ENCODE assay signal across 12 cellular contexts in genomic region chr1:27597511-27598216, GRCh38. TPM values are rescaled to one million over a fixed set of nuclear protein-coding genes. Genes with fewer than 3 reads are reported as not detected.
DNase-seq lines count a peak whose midpoint lies in the region; TF ChIP-seq lines count a peak whose summit lies in the region.
"Had no signal": no experiment of that assay in that cellular context is flagged by ENCODE, and none has a peak within 500 bp of the region (broad histone marks: within the 10 kb centered on the region; RNA-seq: fewer than 3 reads in every experiment).

No MANE protein-coding gene starts in this region.

- H3K27me3 ChIP-seq in BLaER1 = no peaks in the 10 kb centered on the region
- H3K27me3 ChIP-seq in osteoblast (ENCODE audit: insufficient read depth, low read length) = no peaks in the 10 kb centered on the region

- H3K27me3 Mint-ChIP-seq in IgD-negative memory B cell = no peaks in the 10 kb centered on the region

- peak overlapping the region in 2 of 3 donors; percentile 49 to 76 for H3K27ac Mint-ChIP-seq in IgD-negative memory B cell
- H3K27ac Mint-ChIP-seq: activated CD4-positive, alpha-beta T cell treated with anti-CD3 and anti-CD28 coated beads, Interleukin-2, amount 10 ng/mL, durations not matched to agents 7 days and 5 days had no signal

- DNase-seq in coronary artery (ENCODE audit: low spot score) (no peak), osteoblast (ENCODE audit: insufficient read length, low spot score, missing footprints) (peak; percentile 81), foreskin melanocyte (no peak), SHP77 (lab: John Stamatoyannopoulos, UW) (no peak), T1000 (lab: John Stamatoyannopoulos, UW) (no peak), NOMO-1 (lab: John Stamatoyannopoulos, UW; ENCODE audit: unreplicated experiment in 2 of 2) (no peak)
- DNase-seq: activated CD4-positive, alpha-beta T cell treated with anti-CD3 and anti-CD28 coated beads, Interleukin-2, amount 10 ng/mL, durations not matched to agents 7 days and 5 days; DMS53; KG1; NCI-H774 had no signal

- peak overlapping the region; percentile 72 for H3K9ac ChIP-seq in BLaER1

- H3K4me3 Mint-ChIP-seq in IgD-negative memory B cell = peak overlapping the region in 3 of 4 donors; percentile 50 to 56 (median 53)
- H3K4me3 Mint-ChIP-seq: activated CD4-positive, alpha-beta T cell treated with anti-CD3 and anti-CD28 coated beads, Interleukin-2, amount 10 ng/mL, durations not matched to agents 7 days and 5 days had no signal

- H3K27ac ChIP-seq in BLaER1 (peak overlapping the region; percentile 84), coronary artery (peak overlapping the region; percentile 95 to 98), osteoblast (ENCODE audit: low read depth, low read length) (no peak overlapping the region)

- H3K9me3 ChIP-seq in BLaER1 = no peaks in the 10 kb centered on the region
- H3K9me3 ChIP-seq in osteoblast (ENCODE audit: low read depth, low read length) = no peaks in the 10 kb centered on the region

- H3K36me3 Mint-ChIP-seq in IgD-negative memory B cell = no peaks in the 10 kb centered on the region

- peak overlapping the region; percentile 100 for H3K4me2 ChIP-seq in BLaER1
- H3K4me2 ChIP-seq in osteoblast (ENCODE audit: insufficient read depth, low read length) = peak overlapping the region; percentile 16

- peaks cover 96% of the 10 kb centered on the region for H3K4me1 ChIP-seq in BLaER1
- peaks cover 62% of the 10 kb centered on the region for H3K4me1 ChIP-seq in osteoblast (ENCODE audit: insufficient read depth, low read length)

- H2AFZ ChIP-seq in osteoblast (ENCODE audit: low read length) = no peak overlapping the region

- H3K4me3 ChIP-seq in BLaER1 = peak overlapping the region; percentile 98
- peak overlapping the region; percentile 89 for H3K4me3 ChIP-seq in coronary artery
- H3K4me3 ChIP-seq in osteoblast (ENCODE audit: insufficient read depth, low read length) = no peak overlapping the region

- H3K79me2 ChIP-seq in osteoblast (ENCODE audit: insufficient read depth, low read length) = peaks cover 100% of the 10 kb centered on the region

- H3K9me3 Mint-ChIP-seq in IgD-negative memory B cell = no peaks in the 10 kb centered on the region
- H3K9me3 Mint-ChIP-seq: activated CD4-positive, alpha-beta T cell treated with anti-CD3 and anti-CD28 coated beads, Interleukin-2, amount 10 ng/mL, durations not matched to agents 7 days and 5 days had no signal

- H3K36me3 ChIP-seq in BLaER1 (peaks cover 24% of the 10 kb centered on the region), osteoblast (ENCODE audit: insufficient read depth, low read length) (no peaks in the 10 kb centered on the region)

- H4K20me1 ChIP-seq in BLaER1 (peaks cover 100% of the 10 kb centered on the region), osteoblast (ENCODE audit: insufficient read depth, low read length) (peaks cover 98% of the 10 kb centered on the region)

- no peak for TF ChIP-seq CTCF in coronary artery (IDR thresholded peaks at IDR 0.05)
- TF ChIP-seq CTCF in osteoblast (IDR thresholded peaks at IDR 0.05; ENCODE audit: extremely low read depth, low read depth, low read length) = no peak

- peaks cover 21 to 31% (median 24%) of the 10 kb centered on the region in 3 donors for H3K4me1 Mint-ChIP-seq in IgD-negative memory B cell

RNA-seq across cellular contexts. Expression of gene AHDC1, which starts 6.3 kb away (rescaled TPM):
- polyA plus RNA-seq in IgD-negative memory B cell = 1.1 TPM
- 11.2 and 13.3 TPM in 2 replicates for total RNA-seq in osteoblast

RNA-seq across cellular contexts. Expression of gene FGR, which starts 37.3 kb away (rescaled TPM):
- 72.0 TPM for polyA plus RNA-seq in IgD-negative memory B cell
- total RNA-seq in osteoblast = 0.29 and 0.36 TPM in 2 replicates
- total RNA-seq: activated CD4-positive, alpha-beta T cell treated with anti-CD3 and anti-CD28 coated beads, Interleukin-2, amount 10 ng/mL, durations not matched to agents 7 days and 5 days had no signal
